In genomic region chr4:56637154-56637553, GRCh38 we compare ENCODE assay signal across 24 cellular contexts.
"Had no signal": no experiment of that assay in that cellular context is flagged by ENCODE, and none has a peak within 500 bp of the region (broad histone marks: within the 10 kb centered on the region; RNA-seq: fewer than 3 reads in every experiment).

No MANE protein-coding gene starts in this region.

- H3K27me3 Mint-ChIP-seq: activated CD4-positive, alpha-beta T cell treated with anti-CD3 and anti-CD28 coated beads, Interleukin-2, amount 10 ng/mL, durations not matched to agents 7 days and 5 days; activated naive CD8-positive, alpha-beta T cell treated with anti-CD3 and anti-CD28 coated beads for 36 hours; central memory CD8-positive, alpha-beta T cell; T-cell had no signal

- H3K27ac Mint-ChIP-seq: activated CD4-positive, alpha-beta memory T cell treated with anti-CD3 and anti-CD28 coated beads for 36 hours; activated CD4-positive, alpha-beta T cell treated with anti-CD3 and anti-CD28 coated beads, Interleukin-2, amount 10 ng/mL, durations not matched to agents 7 days and 5 days; activated naive CD4-positive, alpha-beta T cell treated with anti-CD3 and anti-CD28 coated beads for 36 hours; activated naive CD8-positive, alpha-beta T cell treated with anti-CD3 and anti-CD28 coated beads for 36 hours; T-cell had no signal

- H3K27ac ChIP-seq: SK-N-MC, VCaP had no signal

- FAIRE-seq: RCC 7860 had no signal

- H3K9me3 Mint-ChIP-seq: activated CD4-positive, alpha-beta memory T cell treated with anti-CD3 and anti-CD28 coated beads for 36 hours; activated naive CD8-positive, alpha-beta T cell treated with anti-CD3 and anti-CD28 coated beads for 36 hours; activated T-cell treated with anti-CD3 and anti-CD28 coated beads, Interleukin-2, amount 50 U/mL, for 4 hours; central memory CD8-positive, alpha-beta T cell had no signal

- H3K36me3 Mint-ChIP-seq: activated CD4-positive, alpha-beta memory T cell treated with anti-CD3 and anti-CD28 coated beads for 36 hours; activated naive CD8-positive, alpha-beta T cell treated with anti-CD3 and anti-CD28 coated beads for 36 hours; T-cell had no signal

- DNase-seq: activated CD4-positive, alpha-beta memory T cell treated with anti-CD3 and anti-CD28 coated beads for 36 hours; activated CD4-positive, alpha-beta T cell treated with anti-CD3 and anti-CD28 coated beads, Interleukin-2, amount 10 ng/mL, durations not matched to agents 7 days and 5 days; activated CD4-positive, CD25-positive, alpha-beta regulatory T cell; activated CD8-positive, alpha-beta memory T cell treated with anti-CD3 and anti-CD28 coated beads for 24 hours; activated gamma-delta T cell; activated naive CD4-positive, alpha-beta T cell treated with anti-CD3 and anti-CD28 coated beads for 36 hours; activated naive CD8-positive, alpha-beta T cell treated with anti-CD3 and anti-CD28 coated beads for 36 hours; activated T-cell treated with anti-CD3 and anti-CD28 coated beads, Interleukin-2, amount 50 U/mL, for 4 hours; anterior cingulate cortex; Karpas-422; NCI-H1048; NCI-H146; NCI-H187 treated with DMSO at 0.1 percent for 48 hours; NCI-H2081 treated with DMSO at 0.1 percent for 48 hours; NCI-H446; NCI-H524; SIG-M5; T-cell; T-helper 2 cell; T1000 had no signal

- H3K4me3 ChIP-seq: SK-N-MC had no signal

- H3K4me3 Mint-ChIP-seq: activated CD4-positive, alpha-beta memory T cell treated with anti-CD3 and anti-CD28 coated beads for 36 hours; activated CD4-positive, alpha-beta T cell treated with anti-CD3 and anti-CD28 coated beads, Interleukin-2, amount 10 ng/mL, durations not matched to agents 7 days and 5 days; activated naive CD4-positive, alpha-beta T cell treated with anti-CD3 and anti-CD28 coated beads for 36 hours; activated naive CD8-positive, alpha-beta T cell treated with anti-CD3 and anti-CD28 coated beads for 36 hours; activated T-cell treated with anti-CD3 and anti-CD28 coated beads, Interleukin-2, amount 50 U/mL, for 4 hours; central memory CD8-positive, alpha-beta T cell; T-cell had no signal
